In the genomic region with DNA sequence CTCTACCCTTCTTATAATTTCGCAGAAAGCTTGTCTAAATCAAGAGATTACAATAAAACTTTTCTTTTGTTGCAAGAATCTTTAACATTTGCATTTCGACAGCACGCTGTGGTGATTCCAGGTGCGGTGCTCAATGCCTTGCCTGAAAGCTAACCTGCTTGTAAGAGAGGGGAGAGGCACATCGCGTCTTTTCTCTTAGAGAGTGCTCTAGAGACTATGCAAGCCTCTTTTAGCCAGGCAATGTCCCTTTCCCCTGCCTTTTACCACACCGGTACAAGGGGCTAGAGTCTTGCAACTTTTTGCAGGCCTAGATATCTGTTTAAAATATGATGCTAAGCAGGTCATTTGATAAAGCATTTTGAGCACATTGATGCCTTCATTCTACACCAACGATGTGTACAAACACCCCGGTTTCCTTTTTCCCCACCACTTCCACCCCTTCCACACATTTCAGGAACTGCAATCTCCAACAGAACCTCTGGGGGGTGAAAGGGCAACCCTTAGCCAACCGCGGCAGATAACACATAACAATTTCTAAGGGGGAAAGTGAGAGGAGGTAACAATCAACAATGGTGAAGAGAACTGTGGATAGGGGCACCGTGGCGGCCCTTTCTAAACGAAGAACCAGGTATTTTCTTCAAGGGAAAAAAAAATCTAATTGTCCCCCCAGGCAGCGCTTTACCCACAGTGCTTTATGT, we compare ENCODE assay signal across 8 cellular contexts. TPM values are rescaled to one million over a fixed set of nuclear protein-coding genes. Genes with fewer than 3 reads are reported as not detected.
DNase-seq lines count a peak whose midpoint lies in the region; ATAC-seq and TF ChIP-seq lines count a peak whose summit lies in the region.

No MANE protein-coding gene starts in this region.

- intact Hi-C loops in A673 (cut with micrococcal nuclease; ENCODE audit: unreplicated experiment) = loop anchor here (5.0 kb wide), 1 partner anchor 422 kb away; no protein-coding TSS in a partner anchor
- intact Hi-C loops in posterior vena cava (cut with DNase I) = no loop called here

- DNase-seq in A673 (ENCODE audit: low spot score) = peak; percentile 39
- peak; percentile 50 for DNase-seq in HK-2 (ENCODE audit: unreplicated experiment)
- peak; percentile 55 for DNase-seq in NOMO-1 treated with dmso at 0.1 percent for 144 hours (lab: John Stamatoyannopoulos, UW; ENCODE audit: unreplicated experiment)
- DNase-seq in posterior vena cava (ENCODE audit: low spot score) = no peak
- no peak for DNase-seq in activated CD4-positive, alpha-beta T cell treated with anti-CD3 and anti-CD28 coated beads for 4 hours

- H3K4me3 ChIP-seq in A673 (ENCODE audit: low read depth, low read length, poor library complexity, severe bottlenecking) (peak overlapping the region; percentile 65), ectodermal cell (ENCODE audit: insufficient read depth, low read depth, low read length) (peak overlapping the region; percentile 62), mucosa of stomach (ENCODE audit: low read length) (peak overlapping the region; percentile 89)

- H3K9me3 ChIP-seq in A673 (ENCODE audit: low read depth, low read length, poor library complexity, severe bottlenecking) = no peaks in the 10 kb centered on the region
- no peaks in the 10 kb centered on the region for H3K9me3 ChIP-seq in ectodermal cell (ENCODE audit: control insufficient read depth, low read length)
- no peaks in the 10 kb centered on the region for H3K9me3 ChIP-seq in mucosa of stomach (ENCODE audit: control insufficient read depth, low read length)

- H3K36me3 ChIP-seq in A673 (ENCODE audit: insufficient read depth, low read length, poor library complexity, severe bottlenecking) (no peaks in the 10 kb centered on the region), ectodermal cell (ENCODE audit: control insufficient read depth, insufficient read depth, low read length) (no peaks in the 10 kb centered on the region), mucosa of stomach (ENCODE audit: control insufficient read depth, insufficient read depth, low read length) (no peaks in the 10 kb centered on the region)

- H3K4me1 ChIP-seq in A673 (ENCODE audit: insufficient read depth, low read length, poor library complexity, severe bottlenecking) (peaks cover 12% of the 10 kb centered on the region), ectodermal cell (ENCODE audit: control insufficient read depth, insufficient read depth, low read length) (peaks cover 6% of the 10 kb centered on the region), mucosa of stomach (ENCODE audit: control insufficient read depth, insufficient read depth, low read length) (peaks cover 7% of the 10 kb centered on the region)

- H3K27me3 ChIP-seq in A673 (replicated peaks; ENCODE audit: insufficient read depth, low read depth, low read length, poor library complexity) (no peaks in the 10 kb centered on the region), ectodermal cell (ENCODE audit: control insufficient read depth, insufficient read depth, low read length, poor library complexity, severe bottlenecking) (peaks cover 74% of the 10 kb centered on the region), mucosa of stomach (ENCODE audit: control insufficient read depth, insufficient read depth, low read length) (no peaks in the 10 kb centered on the region)

- 1 to 2% methylated on average over 13 to 15 of the region's 15 CpGs for WGBS in ectodermal cell, 2 experiments

- H3K27ac ChIP-seq in A673 (ENCODE audit: low read depth, low read length, poor library complexity, severe bottlenecking) (no peak overlapping the region), ectodermal cell (ENCODE audit: insufficient read depth, low read depth, low read length, poor library complexity, severe bottlenecking) (peak overlapping the region; percentile 18)

- ATAC-seq in HG02623 (IDR thresholded peaks at IDR 0.05; ENCODE audit: unreplicated experiment) = no peak

- peak; percentile 32; the same call in 1 of the 2 replicates for TF ChIP-seq CTCF in A673 (conservative IDR thresholded peaks at IDR 0.05; ENCODE audit: low read depth, low read length)

- TSS peak; percentile 33 for BruUV-seq in A673 (replicated peaks; lab: Mats Ljungman, UMichigan)

- peak overlapping the region; percentile 78 for H3K9ac ChIP-seq in mucosa of stomach (ENCODE audit: low read length)

- CTCF ChIA-PET in A673 (lab: Charles Lee) = no interaction called here

- POLR2A ChIA-PET in A673 (lab: Charles Lee; ENCODE audit: low non-redundant PET) = no interaction called here

RNA-seq across cellular contexts. Expression of a gene that starts 1.3 kb away (rescaled TPM):
- 4.6 and 5.7 TPM in 2 replicates for total RNA-seq in A673 (2021)
- polyA plus RNA-seq in ectodermal cell (2013, experiment 1 of 4) = 9.2 TPM
- polyA plus RNA-seq in ectodermal cell (2013, experiment 2 of 4) = 7.7 TPM
- polyA plus RNA-seq in ectodermal cell (2013, experiment 3 of 4) = 6.4 TPM
- 8.2 TPM for polyA plus RNA-seq in ectodermal cell (2013, experiment 4 of 4)
- 10 to 100 TPM; 11.8 to 15.1 TPM for total RNA-seq in posterior vena cava

Comparison
In these comparisons a context has a peak if more than half of its experiments do, and no peak if none do; other contexts are left out.
1. DNase-seq: peak in A673 (single experiment), HK-2 (single experiment) and NOMO-1 treated with dmso at 0.1 percent for 144 hours (single experiment); none in posterior vena cava (single experiment) and activated CD4-positive, alpha-beta T cell treated with anti-CD3 and anti-CD28 coated beads for 4 hours (0 of 2).
2. Peak in every context shown above with its lines, with median percentiles within 50 percentile points of each other: H3K4me3 ChIP-seq.